ENCODE assay signal across 23 cellular contexts in genomic region chr2:203687161-203687560, GRCh38. TPM values are rescaled to one million over a fixed set of nuclear protein-coding genes. Genes with fewer than 3 reads are reported as not detected.
DNase-seq lines count a peak whose midpoint lies in the region; ATAC-seq and TF ChIP-seq lines count a peak whose summit lies in the region.
"Had no signal": no experiment of that assay in that cellular context is flagged by ENCODE, and none has a peak within 500 bp of the region (broad histone marks: within the 10 kb centered on the region; RNA-seq: fewer than 3 reads in every experiment).

No MANE protein-coding gene starts in this region.

- no peak for DNase-seq in activated naive CD4-positive, alpha-beta T cell treated with anti-CD3 and anti-CD28 coated beads, Interleukin-2, amount 50 U/mL, for 16 hours
- DNase-seq in astrocyte of the spinal cord (ENCODE audit: low read depth, low spot score) (peak; percentile 58), iris pigment epithelial cell (ENCODE audit: low read depth) (peak; percentile 59), ascending aorta (ENCODE audit: low spot score in 2 of 2) (no peak)
- DNase-seq: activated CD4-positive, alpha-beta memory T cell treated with anti-CD3 and anti-CD28 coated beads for 36 hours; activated naive CD4-positive, alpha-beta T cell; aorta; cortex of kidney; erythroblast; Kasumi-1; NCI-H1105 treated with DMSO at 0.1 percent for 48 hours; OCI-M1; T-helper 17 cell had no signal

- H3K36me3 ChIP-seq in skeletal muscle tissue (ENCODE audit: control insufficient read depth in 3 of 3, insufficient read depth in 3 of 3, low read length in 3 of 3) (no peaks in the 10 kb centered on the region), ascending aorta (no peaks in the 10 kb centered on the region)

- H3K27ac ChIP-seq in skeletal muscle tissue (ENCODE audit: low read depth, low read length) (peak overlapping the region; percentile 6), ascending aorta (peak overlapping the region in 1 of 2 donors; percentile 0)
- H3K27ac ChIP-seq: 22Rv1 had no signal

- no peaks in the 10 kb centered on the region for H3K9me3 Mint-ChIP-seq in activated naive CD4-positive, alpha-beta T cell treated with anti-CD3 and anti-CD28 coated beads, Interleukin-2, amount 50 U/mL, for 24 hours
- H3K9me3 Mint-ChIP-seq: activated CD4-positive, alpha-beta memory T cell treated with anti-CD3 and anti-CD28 coated beads for 36 hours; GM23338 had no signal

- H3K9me3 ChIP-seq in skeletal muscle tissue (ENCODE audit: control insufficient read depth in 3 of 3, low read length in 3 of 3): no peaks in the 10 kb centered on the region
- H3K9me3 ChIP-seq in ascending aorta: no peaks in the 10 kb centered on the region

- no peak overlapping the region for H3K9ac ChIP-seq in skeletal muscle tissue (ENCODE audit: low read depth in 1 of 3, low read length in 3 of 3)

- TF ChIP-seq CTCF in astrocyte of the spinal cord (IDR thresholded peaks at IDR 0.05; ENCODE audit: low read depth, low read length) (no peak), ascending aorta (IDR thresholded peaks at IDR 0.05) (no peak)

- in situ Hi-C loops in astrocyte of the spinal cord (cut with HindIII; ENCODE audit: low sequenced_read_pairs): no loop called here

- intact Hi-C loops in ascending aorta (cut with DNase I): loop anchor here (5.0 kb wide), 1 partner anchor 55 kb away; no protein-coding TSS in a partner anchor

- peaks cover 58 to 71% (median 68%) of the 10 kb centered on the region in 3 donors for H3K4me1 ChIP-seq in skeletal muscle tissue (ENCODE audit: control insufficient read depth in 3 of 3, insufficient read depth in 3 of 3, low read length in 3 of 3)
- peaks cover 13 to 64% of the 10 kb centered on the region in 2 donors for H3K4me1 ChIP-seq in ascending aorta

- peak overlapping the region; percentile 14 for H3K27ac Mint-ChIP-seq in activated naive CD4-positive, alpha-beta T cell treated with anti-CD3 and anti-CD28 coated beads, Interleukin-2, amount 50 U/mL, for 24 hours
- H3K27ac Mint-ChIP-seq: activated CD4-positive, alpha-beta memory T cell treated with anti-CD3 and anti-CD28 coated beads for 36 hours; B cell; GM23338; T-helper 17 cell had no signal

- H3K27me3 ChIP-seq in skeletal muscle tissue (ENCODE audit: control insufficient read depth in 3 of 3, insufficient read depth in 3 of 3, low read length in 3 of 3) (no peaks in the 10 kb centered on the region), ascending aorta (no peaks in the 10 kb centered on the region)

- H3K4me1 Mint-ChIP-seq in activated naive CD4-positive, alpha-beta T cell treated with anti-CD3 and anti-CD28 coated beads, Interleukin-2, amount 50 U/mL, for 24 hours: peaks cover 23% of the 10 kb centered on the region

- ATAC-seq in GM19467 (IDR thresholded peaks at IDR 0.05; ENCODE audit: unreplicated experiment) (no peak), GM18873 (IDR thresholded peaks at IDR 0.05; ENCODE audit: low FRiP score, unreplicated experiment) (no peak)
- ATAC-seq: GM23338, T-helper 17 cell had no signal

- no peaks in the 10 kb centered on the region for H3K36me3 Mint-ChIP-seq in activated naive CD4-positive, alpha-beta T cell treated with anti-CD3 and anti-CD28 coated beads, Interleukin-2, amount 50 U/mL, for 24 hours
- H3K36me3 Mint-ChIP-seq: activated CD4-positive, alpha-beta memory T cell treated with anti-CD3 and anti-CD28 coated beads for 36 hours had no signal

- H3K4me3 ChIP-seq in astrocyte of the spinal cord (ENCODE audit: low read depth, low read length) (no peak overlapping the region), skeletal muscle tissue (ENCODE audit: low read length in 3 of 3) (no peak overlapping the region), ascending aorta (no peak overlapping the region)
- H3K4me3 ChIP-seq: GM23338, lung, smooth muscle cell had no signal

- H3K27me3 Mint-ChIP-seq in activated naive CD4-positive, alpha-beta T cell treated with anti-CD3 and anti-CD28 coated beads, Interleukin-2, amount 50 U/mL, for 24 hours: no peaks in the 10 kb centered on the region
- H3K27me3 Mint-ChIP-seq: activated CD4-positive, alpha-beta memory T cell treated with anti-CD3 and anti-CD28 coated beads for 36 hours; T-helper 17 cell had no signal

- no peak overlapping the region for H3K4me3 Mint-ChIP-seq in activated naive CD4-positive, alpha-beta T cell treated with anti-CD3 and anti-CD28 coated beads, Interleukin-2, amount 50 U/mL, for 24 hours
- H3K4me3 Mint-ChIP-seq: activated CD4-positive, alpha-beta memory T cell treated with anti-CD3 and anti-CD28 coated beads for 36 hours; B cell; GM23338; T-helper 17 cell had no signal

RNA-seq across cellular contexts. Expression of gene CD28, which starts 19.3 kb away (rescaled TPM):
- total RNA-seq in skeletal muscle tissue (4.2 TPM), ascending aorta (4.0 TPM)
- total RNA-seq: GM23338, SK-MEL-5, smooth muscle cell had no signal

Comparison
In these comparisons a context has a peak if more than half of its experiments do, and no peak if none do; other contexts are left out.
1. DNase-seq: peak in astrocyte of the spinal cord (single experiment) and iris pigment epithelial cell (single experiment); none in activated naive CD4-positive, alpha-beta T cell treated with anti-CD3 and anti-CD28 coated beads, Interleukin-2, amount 50 U/mL, for 16 hours (single experiment) and ascending aorta (0 of 2).